ENCODE assay signal across 1 cellular context in genomic region chrX:111790054-111790453, GRCh38.
TF ChIP-seq lines count a peak whose summit lies in the region.
"Not testable (repeated sequence)": the region's sequence is repeated elsewhere in the genome, so short reads cannot be mapped to it uniquely, and the experiment has no call there.

No MANE protein-coding gene starts in this region.

- not testable (repeated sequence) for H3K36me3 ChIP-seq in HEK293 (ENCODE audit: control insufficient read depth in 2 of 2, insufficient read depth in 1 of 2, low read length in 2 of 2)

- H3K4me3 ChIP-seq in HEK293 (ENCODE audit: low read depth, low read length), result not testable (repeated sequence)

- not testable (repeated sequence) for H3K9me3 ChIP-seq in HEK293 (ENCODE audit: control insufficient read depth, insufficient read depth, low read depth, low read length)

- not testable (repeated sequence) for H3K27ac ChIP-seq in HEK293 (ENCODE audit: extremely low read depth, low read depth, low read length)

- POLR2A ChIA-PET in HEK293 (lab: Yijun Ruan, JAX), result not testable (repeated sequence)

- CTCF ChIA-PET in HEK293 (lab: Yijun Ruan, JAX), result not testable (repeated sequence)

- H3K4me1 ChIP-seq in HEK293 (ENCODE audit: control insufficient read depth, insufficient read depth, low read length), result not testable (repeated sequence)

- not testable (repeated sequence) for TF ChIP-seq CTCF in HEK293 (tag by site-specific recombination; IDR thresholded peaks at IDR 0.05)

TF ChIP-seq in HEK293, 187 proteins besides CTCF, POLR2A, EP300 and RAD21:
- TF ChIP-seq ZNF280D (tag by site-specific recombination; IDR thresholded peaks at IDR 0.05), result 0 out of 2 replicates have a peak, but pooled peaks have one; percentile 55
- peak; percentile 87 for TF ChIP-seq ZNF146 (tag by site-specific recombination; IDR thresholded peaks at IDR 0.05)
